ENCODE assay signal across 2 cellular contexts in the genomic region with DNA sequence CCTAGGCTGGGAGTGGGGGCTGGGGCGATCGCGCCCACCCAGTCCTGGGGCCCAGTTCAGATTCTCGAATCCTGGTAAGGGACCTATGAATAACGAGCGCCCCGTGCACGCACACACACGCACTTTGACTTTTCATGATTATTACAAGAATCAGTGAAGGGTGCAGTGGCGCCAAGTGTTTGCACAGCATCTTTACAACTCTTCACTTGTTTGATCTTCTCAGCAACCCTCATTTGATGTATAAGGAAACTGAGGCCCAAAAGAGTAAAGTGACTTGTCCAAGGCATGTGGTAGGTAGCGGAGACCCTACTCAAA.
TF ChIP-seq lines count a peak whose summit lies in the region.

No MANE protein-coding gene starts in this region.

TF ChIP-seq in SK-N-SH treated with all-trans-retinoic acid at 6 μM for 48 hours, 23 proteins besides CTCF, POLR2A, EP300 and RAD21 (continued from another document):
- TF ChIP-seq, protein P1, sequence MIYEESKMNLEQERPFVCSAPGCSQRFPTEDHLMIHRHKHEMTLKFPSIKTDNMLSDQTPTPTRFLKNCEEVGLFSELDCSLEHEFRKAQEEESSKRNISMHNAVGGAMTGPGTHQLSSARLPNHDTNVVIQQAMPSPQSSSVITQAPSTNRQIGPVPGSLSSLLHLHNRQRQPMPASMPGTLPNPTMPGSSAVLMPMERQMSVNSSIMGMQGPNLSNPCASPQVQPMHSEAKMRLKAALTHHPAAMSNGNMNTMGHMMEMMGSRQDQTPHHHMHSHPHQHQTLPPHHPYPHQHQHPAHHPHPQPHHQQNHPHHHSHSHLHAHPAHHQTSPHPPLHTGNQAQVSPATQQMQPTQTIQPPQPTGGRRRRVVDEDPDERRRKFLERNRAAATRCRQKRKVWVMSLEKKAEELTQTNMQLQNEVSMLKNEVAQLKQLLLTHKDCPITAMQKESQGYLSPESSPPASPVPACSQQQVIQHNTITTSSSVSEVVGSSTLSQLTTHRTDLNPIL (CRISPR knock-in tag; IDR thresholded peaks at IDR 0.05; ENCODE audit: low read depth) = no peak
- TF ChIP-seq SNAI2 (CRISPR knock-in tag; IDR thresholded peaks at IDR 0.05) (no peak), ZFP30 (CRISPR knock-in tag; IDR thresholded peaks at IDR 0.05) (no peak), TOX (CRISPR knock-in tag; IDR thresholded peaks at IDR 0.05; ENCODE audit: borderline replicate concordance) (no peak), ARNTL (CRISPR knock-in tag; IDR thresholded peaks at IDR 0.05; ENCODE audit: borderline replicate concordance, low read depth) (no peak), ZFP3 (CRISPR knock-in tag; IDR thresholded peaks at IDR 0.05) (no peak), ZC3H10 (CRISPR knock-in tag; IDR thresholded peaks at IDR 0.05) (no peak), OSR1 (CRISPR knock-in tag; IDR thresholded peaks at IDR 0.05) (no peak)
- TF ChIP-seq, protein P2, sequence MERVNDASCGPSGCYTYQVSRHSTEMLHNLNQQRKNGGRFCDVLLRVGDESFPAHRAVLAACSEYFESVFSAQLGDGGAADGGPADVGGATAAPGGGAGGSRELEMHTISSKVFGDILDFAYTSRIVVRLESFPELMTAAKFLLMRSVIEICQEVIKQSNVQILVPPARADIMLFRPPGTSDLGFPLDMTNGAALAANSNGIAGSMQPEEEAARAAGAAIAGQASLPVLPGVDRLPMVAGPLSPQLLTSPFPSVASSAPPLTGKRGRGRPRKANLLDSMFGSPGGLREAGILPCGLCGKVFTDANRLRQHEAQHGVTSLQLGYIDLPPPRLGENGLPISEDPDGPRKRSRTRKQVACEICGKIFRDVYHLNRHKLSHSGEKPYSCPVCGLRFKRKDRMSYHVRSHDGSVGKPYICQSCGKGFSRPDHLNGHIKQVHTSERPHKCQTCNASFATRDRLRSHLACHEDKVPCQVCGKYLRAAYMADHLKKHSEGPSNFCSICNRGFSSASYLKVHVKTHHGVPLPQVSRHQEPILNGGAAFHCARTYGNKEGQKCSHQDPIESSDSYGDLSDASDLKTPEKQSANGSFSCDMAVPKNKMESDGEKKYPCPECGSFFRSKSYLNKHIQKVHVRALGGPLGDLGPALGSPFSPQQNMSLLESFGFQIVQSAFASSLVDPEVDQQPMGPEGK (CRISPR knock-in tag; IDR thresholded peaks at IDR 0.05; ENCODE audit: borderline replicate concordance) = no peak
TF ChIP-seq in SK-N-SH treated with all-trans-retinoic acid at 6 μM for 48 hours: peak in this region for 0.

TF ChIP-seq in WTC11, 78 proteins besides CTCF, POLR2A, EP300 and RAD21 (continued from another document):
- TF ChIP-seq, protein P3, sequence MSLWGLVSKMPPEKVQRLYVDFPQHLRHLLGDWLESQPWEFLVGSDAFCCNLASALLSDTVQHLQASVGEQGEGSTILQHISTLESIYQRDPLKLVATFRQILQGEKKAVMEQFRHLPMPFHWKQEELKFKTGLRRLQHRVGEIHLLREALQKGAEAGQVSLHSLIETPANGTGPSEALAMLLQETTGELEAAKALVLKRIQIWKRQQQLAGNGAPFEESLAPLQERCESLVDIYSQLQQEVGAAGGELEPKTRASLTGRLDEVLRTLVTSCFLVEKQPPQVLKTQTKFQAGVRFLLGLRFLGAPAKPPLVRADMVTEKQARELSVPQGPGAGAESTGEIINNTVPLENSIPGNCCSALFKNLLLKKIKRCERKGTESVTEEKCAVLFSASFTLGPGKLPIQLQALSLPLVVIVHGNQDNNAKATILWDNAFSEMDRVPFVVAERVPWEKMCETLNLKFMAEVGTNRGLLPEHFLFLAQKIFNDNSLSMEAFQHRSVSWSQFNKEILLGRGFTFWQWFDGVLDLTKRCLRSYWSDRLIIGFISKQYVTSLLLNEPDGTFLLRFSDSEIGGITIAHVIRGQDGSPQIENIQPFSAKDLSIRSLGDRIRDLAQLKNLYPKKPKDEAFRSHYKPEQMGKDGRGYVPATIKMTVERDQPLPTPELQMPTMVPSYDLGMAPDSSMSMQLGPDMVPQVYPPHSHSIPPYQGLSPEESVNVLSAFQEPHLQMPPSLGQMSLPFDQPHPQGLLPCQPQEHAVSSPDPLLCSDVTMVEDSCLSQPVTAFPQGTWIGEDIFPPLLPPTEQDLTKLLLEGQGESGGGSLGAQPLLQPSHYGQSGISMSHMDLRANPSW (CRISPR knock-in tag; conservative IDR thresholded peaks at IDR 0.05; ENCODE audit: low read depth) = 0 out of 2 replicates have a peak, but pooled peaks have one; percentile 4
- TF ChIP-seq, protein P4, sequence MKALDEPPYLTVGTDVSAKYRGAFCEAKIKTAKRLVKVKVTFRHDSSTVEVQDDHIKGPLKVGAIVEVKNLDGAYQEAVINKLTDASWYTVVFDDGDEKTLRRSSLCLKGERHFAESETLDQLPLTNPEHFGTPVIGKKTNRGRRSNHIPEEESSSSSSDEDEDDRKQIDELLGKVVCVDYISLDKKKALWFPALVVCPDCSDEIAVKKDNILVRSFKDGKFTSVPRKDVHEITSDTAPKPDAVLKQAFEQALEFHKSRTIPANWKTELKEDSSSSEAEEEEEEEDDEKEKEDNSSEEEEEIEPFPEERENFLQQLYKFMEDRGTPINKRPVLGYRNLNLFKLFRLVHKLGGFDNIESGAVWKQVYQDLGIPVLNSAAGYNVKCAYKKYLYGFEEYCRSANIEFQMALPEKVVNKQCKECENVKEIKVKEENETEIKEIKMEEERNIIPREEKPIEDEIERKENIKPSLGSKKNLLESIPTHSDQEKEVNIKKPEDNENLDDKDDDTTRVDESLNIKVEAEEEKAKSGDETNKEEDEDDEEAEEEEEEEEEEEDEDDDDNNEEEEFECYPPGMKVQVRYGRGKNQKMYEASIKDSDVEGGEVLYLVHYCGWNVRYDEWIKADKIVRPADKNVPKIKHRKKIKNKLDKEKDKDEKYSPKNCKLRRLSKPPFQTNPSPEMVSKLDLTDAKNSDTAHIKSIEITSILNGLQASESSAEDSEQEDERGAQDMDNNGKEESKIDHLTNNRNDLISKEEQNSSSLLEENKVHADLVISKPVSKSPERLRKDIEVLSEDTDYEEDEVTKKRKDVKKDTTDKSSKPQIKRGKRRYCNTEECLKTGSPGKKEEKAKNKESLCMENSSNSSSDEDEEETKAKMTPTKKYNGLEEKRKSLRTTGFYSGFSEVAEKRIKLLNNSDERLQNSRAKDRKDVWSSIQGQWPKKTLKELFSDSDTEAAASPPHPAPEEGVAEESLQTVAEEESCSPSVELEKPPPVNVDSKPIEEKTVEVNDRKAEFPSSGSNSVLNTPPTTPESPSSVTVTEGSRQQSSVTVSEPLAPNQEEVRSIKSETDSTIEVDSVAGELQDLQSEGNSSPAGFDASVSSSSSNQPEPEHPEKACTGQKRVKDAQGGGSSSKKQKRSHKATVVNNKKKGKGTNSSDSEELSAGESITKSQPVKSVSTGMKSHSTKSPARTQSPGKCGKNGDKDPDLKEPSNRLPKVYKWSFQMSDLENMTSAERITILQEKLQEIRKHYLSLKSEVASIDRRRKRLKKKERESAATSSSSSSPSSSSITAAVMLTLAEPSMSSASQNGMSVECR (CRISPR knock-in tag; IDR thresholded peaks at IDR 0.05; ENCODE audit: borderline replicate concordance) = 0 out of 2 replicates have a peak, but pooled peaks have one; percentile 2
- no peak for TF ChIP-seq NR1H2 (CRISPR knock-in tag; IDR thresholded peaks at IDR 0.05)
